Comparison of ENCODE assay signal across 1 cellular context in the genomic region with DNA sequence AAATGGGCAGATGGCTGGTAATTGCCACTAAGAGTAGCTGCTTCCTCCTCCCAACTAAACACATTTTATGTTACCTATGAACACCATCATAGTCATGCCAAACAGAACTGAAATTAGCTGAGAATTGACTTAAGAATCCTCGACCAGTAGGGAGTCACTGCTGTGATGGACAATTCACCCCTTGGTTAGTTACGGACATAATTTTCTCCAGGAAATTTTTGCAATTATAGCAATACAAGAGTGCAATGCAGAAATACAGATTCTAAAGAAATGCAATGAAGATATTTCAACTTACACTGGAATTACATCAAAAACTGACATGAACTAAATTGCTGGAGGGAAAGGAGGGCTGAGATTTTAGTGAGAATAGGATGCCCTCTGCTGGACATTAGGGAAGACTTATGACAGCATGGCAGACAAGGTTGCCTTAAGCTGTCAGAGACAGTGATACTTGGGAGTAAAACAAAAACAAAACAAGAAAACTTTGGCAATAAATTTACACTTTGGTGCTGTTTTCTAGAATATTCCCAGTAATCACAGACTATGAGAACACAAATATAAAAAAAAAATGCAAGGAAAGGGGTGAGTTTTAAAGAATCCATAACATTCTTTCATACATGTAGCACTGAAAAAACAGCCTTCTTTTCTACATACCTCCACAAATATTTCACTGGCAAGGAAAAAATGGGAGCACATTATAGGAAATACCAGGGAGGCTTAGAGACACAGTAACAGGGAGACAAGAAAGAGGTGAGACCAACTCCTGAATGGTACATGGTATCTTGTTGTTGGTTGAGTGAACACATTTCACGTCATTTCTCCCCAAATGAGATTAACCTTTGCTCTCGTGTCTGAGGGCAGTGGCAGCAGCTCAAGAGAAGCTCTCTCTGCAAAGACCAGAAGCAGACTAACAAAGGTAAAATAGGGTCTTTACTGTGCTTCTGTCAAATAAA.
TF ChIP-seq lines count a peak whose summit lies in the region.

No MANE protein-coding gene starts in this region.

TF ChIP-seq in H1, 55 proteins besides CTCF, POLR2A, EP300 and RAD21:
- no peak for TF ChIP-seq CBX5 (IDR thresholded peaks at IDR 0.05; ENCODE audit: low read depth, low read length)
- TF ChIP-seq EGR1 (IDR thresholded peaks at IDR 0.05; ENCODE audit: borderline replicate concordance, low read depth, low read length): no peak
- TF ChIP-seq SP1 (IDR thresholded peaks at IDR 0.05; ENCODE audit: low read depth, low read length): no peak
- no peak for TF ChIP-seq CHD2 (IDR thresholded peaks at IDR 0.05; ENCODE audit: low read length)
- TF ChIP-seq ZNF274 (IDR thresholded peaks at IDR 0.05; ENCODE audit: borderline replicate concordance, extremely low read depth, low read length): no peak
- no peak for TF ChIP-seq ASH2L (IDR thresholded peaks at IDR 0.05; ENCODE audit: low read length)
- TF ChIP-seq SRF (IDR thresholded peaks at IDR 0.05; ENCODE audit: low read depth, low read length): no peak
